In genomic region chr7:80249619-80250305, GRCh38 we compare ENCODE assay signal across 17 cellular contexts.
DNase-seq lines count a peak whose midpoint lies in the region; ATAC-seq, FAIRE-seq and TF ChIP-seq lines count a peak whose summit lies in the region.
"Had no signal": no experiment of that assay in that cellular context is flagged by ENCODE, and none has a peak within 500 bp of the region (broad histone marks: within the 10 kb centered on the region; RNA-seq: fewer than 3 reads in every experiment).

No MANE protein-coding gene starts in this region.

- CTCF ChIA-PET in H1 (lab: Charles Lee; ENCODE audit: partially characterized antibody), result no interaction called here

- no peak overlapping the region for H2BK120ac ChIP-seq in H1 (replicated peaks; ENCODE audit: low read depth, low read length)

- H3K4me3 ChIP-seq in Loucy (ENCODE audit: low read length, poor library complexity, severe bottlenecking), result no peak overlapping the region
- H3K4me3 ChIP-seq in H1 (ENCODE audit: extremely low read depth in 1 of 4, insufficient read depth in 2 of 4, low read depth in 3 of 4, low read length in 4 of 4), result no peak overlapping the region
- H3K4me3 ChIP-seq: BLaER1, GM23248, SK-N-MC had no signal

- H3K9ac ChIP-seq in Loucy (ENCODE audit: low read depth, low read length, poor library complexity, severe bottlenecking) (no peak overlapping the region), H1 (replicated peaks in 1 of 4; ENCODE audit: extremely low read depth in 1 of 4, low read depth in 3 of 4, low read length in 3 of 4) (no peak overlapping the region)
- H3K9ac ChIP-seq: BLaER1, GM23248 had no signal

- no peak for TF ChIP-seq RAD21 in H1 (IDR thresholded peaks at IDR 0.05 in 1 of 2, conservative IDR thresholded peaks at IDR 0.05 in 1 of 2; ENCODE audit: low read depth in 2 of 2, low read length in 2 of 2)

- H4K8ac ChIP-seq in H1 (ENCODE audit: extremely low read depth, insufficient read depth, low read length), result no peak overlapping the region

- H3K4me1 ChIP-seq in Loucy (ENCODE audit: insufficient read depth, low read length, poor library complexity, severe bottlenecking), result peaks cover 13% of the 10 kb centered on the region
- no peaks in the 10 kb centered on the region for H3K4me1 ChIP-seq in H1 (replicated peaks in 1 of 4; ENCODE audit: control insufficient read depth in 3 of 4, insufficient read depth in 4 of 4, low read length in 3 of 4)
- H3K4me1 ChIP-seq: BLaER1 had no signal

- no peak overlapping the region for H2AFZ ChIP-seq in Loucy (ENCODE audit: low read length)
- H2AFZ ChIP-seq in H1 (ENCODE audit: low read length), result no peak overlapping the region
- H2AFZ ChIP-seq: GM23248 had no signal

- no peaks in the 10 kb centered on the region for H3K27me3 ChIP-seq in Loucy (ENCODE audit: insufficient read depth, low read length, poor library complexity, severe bottlenecking)
- no peaks in the 10 kb centered on the region for H3K27me3 ChIP-seq in H1 (replicated peaks in 1 of 4; ENCODE audit: control insufficient read depth in 3 of 4, extremely low read depth in 1 of 4, insufficient read depth in 3 of 4, low read length in 3 of 4)
- H3K27me3 ChIP-seq: BLaER1 had no signal

- no peak overlapping the region for H3K56ac ChIP-seq in H1 (replicated peaks; ENCODE audit: insufficient read length, low read depth, low read length)

- no peak for TF ChIP-seq POLR2A in H1 (IDR thresholded peaks at IDR 0.05; ENCODE audit: control extremely low read depth in 1 of 2, low read depth in 2 of 2, low read length in 2 of 2)

- no peak overlapping the region for H3K18ac ChIP-seq in H1 (ENCODE audit: extremely low read depth, low read length)

- no peak overlapping the region for H4K5ac ChIP-seq in H1 (ENCODE audit: insufficient read length, low read depth, low read length)

- no peak for FAIRE-seq in H1 (lab: Jason Lieb, UNC)

- H3K27ac ChIP-seq in H1 (ENCODE audit: low read depth, low read length), result no peak overlapping the region
- H3K27ac ChIP-seq: BLaER1, GM23248, SK-N-MC had no signal

- WGBS in H1 (ENCODE audit: extremely low coverage in 1 of 2, insufficient coverage in 1 of 2, insufficient read length in 1 of 2, insufficient replicate concordance in 2 of 2, low coverage in 1 of 2, low lambda C conversion rate in 2 of 2, missing lambda C conversion rate in 1 of 2), 2 experiments, result 28% methylated on average over 2 of the region's 2 CpGs; no CpG with 5 or more reads in 1 of the 2 experiments

- H4K20me1 ChIP-seq in Loucy (ENCODE audit: insufficient read depth, low read length, poor library complexity, severe bottlenecking) (no peaks in the 10 kb centered on the region), H1 (replicated peaks in 1 of 2; ENCODE audit: control insufficient read depth in 1 of 2, insufficient read depth in 2 of 2, low read length in 2 of 2) (no peaks in the 10 kb centered on the region)
- H4K20me1 ChIP-seq: BLaER1 had no signal

- H3K4me2 ChIP-seq in Loucy (ENCODE audit: low read depth, low read length, poor library complexity, severe bottlenecking) (peak overlapping the region; percentile 43), H1 (ENCODE audit: insufficient read depth in 1 of 2, low read depth in 2 of 2, low read length in 2 of 2) (no peak overlapping the region)
- H3K4me2 ChIP-seq: BLaER1 had no signal

- no peak for TF ChIP-seq EP300 in H1 (IDR thresholded peaks at IDR 0.05; ENCODE audit: borderline replicate concordance in 1 of 2, low read depth in 2 of 2, low read length in 2 of 2)

- peak overlapping the region; percentile 31 for H3K14ac ChIP-seq in H1 (ENCODE audit: insufficient read length)

- no peak overlapping the region for H3K4ac ChIP-seq in H1 (replicated peaks; ENCODE audit: insufficient read length, low read depth, low read length)

- no peak overlapping the region for H4K91ac ChIP-seq in H1 (replicated peaks; ENCODE audit: insufficient read length, low read length)

- POLR2A ChIA-PET in H1 (lab: Charles Lee; ENCODE audit: partially characterized antibody), result no interaction called here

- H2BK20ac ChIP-seq in H1 (ENCODE audit: low read length), result no peak overlapping the region

- TF ChIP-seq CTCF in Loucy (conservative IDR thresholded peaks at IDR 0.05; ENCODE audit: low read length), result no peak
- no peak for TF ChIP-seq CTCF in H1 (IDR thresholded peaks at IDR 0.05; ENCODE audit: control extremely low read depth in 1 of 3, insufficient read depth in 1 of 3, low read depth in 1 of 3, low read length in 3 of 3)

- no peaks in the 10 kb centered on the region for H3K36me3 ChIP-seq in Loucy (ENCODE audit: insufficient read depth, low read length)
- H3K36me3 ChIP-seq in H1 (ENCODE audit: control insufficient read depth in 2 of 4, insufficient read depth in 4 of 4, low read length in 3 of 4), result no peaks in the 10 kb centered on the region
- H3K36me3 ChIP-seq: BLaER1 had no signal

- no peaks in the 10 kb centered on the region for H3F3A ChIP-seq in Loucy (ENCODE audit: low read depth)

- H2BK12ac ChIP-seq in H1 (ENCODE audit: low read depth, low read length), result no peak overlapping the region

- H3K9me3 ChIP-seq in Loucy (ENCODE audit: insufficient read depth, low read depth, low read length), result no peaks in the 10 kb centered on the region
- no peaks in the 10 kb centered on the region for H3K9me3 ChIP-seq in H1 (ENCODE audit: insufficient read depth in 2 of 2, low read depth in 1 of 2, low read length in 1 of 2)
- H3K9me3 ChIP-seq: BLaER1 had no signal

- H3K79me2 ChIP-seq in Loucy (ENCODE audit: insufficient read depth, low read length) (no peaks in the 10 kb centered on the region), H1 (ENCODE audit: control insufficient read depth in 1 of 2, insufficient read depth in 2 of 2, low read length in 2 of 2) (no peaks in the 10 kb centered on the region)

- no peaks in the 10 kb centered on the region for H3K79me1 ChIP-seq in H1 (ENCODE audit: low read depth, low read length)

- H2AK5ac ChIP-seq in H1 (ENCODE audit: low read depth, low read length), result no peak overlapping the region

- no peak overlapping the region for H2BK15ac ChIP-seq in H1 (ENCODE audit: low read length)

- H3K9me2 ChIP-seq in Loucy (replicated peaks; ENCODE audit: low read depth, low read length), result no peaks in the 10 kb centered on the region

- H3K23me2 ChIP-seq in H1 (ENCODE audit: low read depth, low read length), result no peaks in the 10 kb centered on the region

- peak; percentile 38 for DNase-seq in COLO829 (ENCODE audit: low spot score)
- no peak for DNase-seq in H1 (ENCODE audit: low read depth in 1 of 2, low spot score in 2 of 2)
- DNase-seq in pons (ENCODE audit: low spot score), result peak; percentile 44
- no peak for DNase-seq in DMS 273 treated with DMSO at 0.1 percent for 48 hours (lab: John Stamatoyannopoulos, UW)
- DNase-seq in SKM-1 (lab: John Stamatoyannopoulos, UW; ENCODE audit: unreplicated experiment), result no peak
- DNase-seq: CD8-positive, alpha-beta memory T cell; DMS153; GM23248; KBM-7; NCI-H1105; NCI-H1694 treated with DMSO at 0.1 percent for 48 hours; NCI-H446 had no signal

- no peak overlapping the region for H3K23ac ChIP-seq in H1 (ENCODE audit: insufficient read length)

- no peak for ATAC-seq in HG02970 (IDR thresholded peaks at IDR 0.05; ENCODE audit: low FRiP score, unreplicated experiment)
- ATAC-seq: Right ventricle myocardium inferior had no signal

- H2BK5ac ChIP-seq in H1 (ENCODE audit: low read depth, low read length), result no peak overlapping the region

TF ChIP-seq in H1, 55 proteins besides CTCF, POLR2A, EP300 and RAD21:
- TF ChIP-seq SP4 (IDR thresholded peaks at IDR 0.05; ENCODE audit: low read length) (no peak), RXRA (IDR thresholded peaks at IDR 0.05; ENCODE audit: insufficient read depth, low read depth, low read length) (no peak), CBX8 (IDR thresholded peaks at IDR 0.05; ENCODE audit: borderline replicate concordance, low read depth, low read length) (no peak), SUZ12 (IDR thresholded peaks at IDR 0.05; ENCODE audit: low read length) (no peak), TAF1 (IDR thresholded peaks at IDR 0.05; ENCODE audit: low read depth, low read length) (no peak), HDAC6 (IDR thresholded peaks at IDR 0.05; ENCODE audit: low read depth, low read length) (no peak), EGR1 (IDR thresholded peaks at IDR 0.05; ENCODE audit: borderline replicate concordance, low read depth, low read length) (no peak), EZH2 (IDR thresholded peaks at IDR 0.05; ENCODE audit: low read depth, low read length, severe bottlenecking) (no peak), SP2 (IDR thresholded peaks at IDR 0.05; ENCODE audit: low read length) (no peak), KDM5A (IDR thresholded peaks at IDR 0.05; ENCODE audit: low read length) (no peak), RFX5 (IDR thresholded peaks at IDR 0.05; ENCODE audit: borderline replicate concordance, low read depth, low read length) (no peak), SIN3A (conservative IDR thresholded peaks at IDR 0.05 in 1 of 2, IDR thresholded peaks at IDR 0.05 in 1 of 2; ENCODE audit: low read depth in 1 of 2, low read length in 2 of 2) (no peak), FOSL1 (IDR thresholded peaks at IDR 0.05; ENCODE audit: insufficient read depth, low read depth, low read length) (no peak), SP1 (IDR thresholded peaks at IDR 0.05; ENCODE audit: low read depth, low read length) (no peak), JUND (IDR thresholded peaks at IDR 0.05; ENCODE audit: low read length) (no peak), TAF7 (optimal IDR thresholded peaks at IDR 0.05; ENCODE audit: borderline replicate concordance, low read depth, low read length) (no peak), ATF3 (IDR thresholded peaks at IDR 0.05; ENCODE audit: insufficient read depth, low read depth, low read length) (no peak)
TF ChIP-seq in H1: peak in this region for 0.

Comparison
In these comparisons a context has a peak if more than half of its experiments do, and no peak if none do; other contexts are left out.
1. DNase-seq: peak in COLO829 (single experiment) and pons (single experiment); none in H1 (0 of 2), DMS 273 treated with DMSO at 0.1 percent for 48 hours (single experiment) and SKM-1 (single experiment).